ENCODE assay signal across 27 cellular contexts in genomic region chr14:76430475-76430980, GRCh38. TPM values are rescaled to one million over a fixed set of nuclear protein-coding genes. Genes with fewer than 3 reads are reported as not detected.
"Had no signal": no experiment of that assay in that cellular context is flagged by ENCODE, and none has a peak within 500 bp of the region (broad histone marks: within the 10 kb centered on the region; RNA-seq: fewer than 3 reads in every experiment).

No MANE protein-coding gene starts in this region.

- H3K4me3 ChIP-seq: MG63, SJSA1 had no signal

- H3K9me3 ChIP-seq: MG63, SJSA1, SK-N-SH had no signal

- FAIRE-seq: RCC 7860 had no signal

- H3K36me3 ChIP-seq: MG63, SJSA1 had no signal

- DNase-seq: Karpas-422, KG1, MG63, NCI-H1092, NCI-H1105 treated with DMSO at 0.1 percent for 48 hours, NCI-H1417 treated with DMSO at 0.1 percent for 48 hours, NCI-H146, NCI-H1694 treated with DMSO at 0.1 percent for 48 hours, NCI-H1930, NCI-H2081, NCI-H2107, NCI-H2171, NCI-H226, NCI-H446, NCI-H510A, NCI-H524 treated with DMSO at 0.1 percent for 48 hours, NCI-H69, NCI-H774, Right ventricle myocardium superior, RPMI8226, SIG-M5, SK-N-SH, SW 1271, T-cell had no signal

- ATAC-seq: T-cell had no signal

- H3K27me3 ChIP-seq: MG63, SJSA1 had no signal

- H3K4me1 ChIP-seq: SJSA1 had no signal

- H3K9ac ChIP-seq: SK-N-SH had no signal

- H3K27ac ChIP-seq: SJSA1 had no signal

- H3K4me2 ChIP-seq: SK-N-SH had no signal

RNA-seq across cellular contexts. Expression of gene ESRRB, which starts 54.6 kb away (rescaled TPM):
- total RNA-seq: HT1080 had no signal
